Comparison of ENCODE assay signal across 8 cellular contexts in the genomic region with DNA sequence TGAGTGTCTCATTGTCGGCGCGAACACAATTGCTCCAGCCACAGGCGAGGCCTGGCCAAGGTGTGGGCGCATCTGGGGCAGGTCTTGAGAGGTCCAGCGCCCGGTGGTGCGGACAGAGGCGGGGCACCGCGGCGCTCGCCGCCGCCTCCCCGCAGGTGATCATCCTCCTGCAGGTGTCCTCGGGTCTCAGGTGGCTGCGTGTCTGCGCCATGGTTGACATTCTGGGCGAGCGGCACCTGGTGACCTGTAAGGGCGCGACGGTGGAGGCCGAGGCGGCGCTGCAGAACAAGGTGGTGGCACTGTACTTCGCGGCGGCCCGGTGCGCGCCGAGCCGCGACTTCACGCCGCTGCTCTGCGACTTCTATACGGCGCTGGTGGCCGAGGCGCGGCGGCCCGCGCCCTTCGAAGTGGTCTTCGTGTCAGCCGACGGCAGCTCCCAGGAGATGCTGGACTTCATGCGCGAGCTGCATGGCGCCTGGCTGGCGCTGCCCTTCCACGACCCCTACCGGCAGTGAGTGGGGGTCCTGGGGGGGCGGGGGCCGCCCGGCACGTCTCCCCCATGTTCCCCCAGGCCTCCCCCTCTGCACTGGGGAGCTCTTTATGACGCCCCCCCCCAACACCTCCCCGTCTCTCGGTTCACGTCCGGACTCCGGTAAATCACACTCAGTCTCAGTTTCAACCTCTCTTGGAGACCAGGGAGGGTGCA. TPM values are rescaled to one million over a fixed set of nuclear protein-coding genes. Genes with fewer than 3 reads are reported as not detected.
A peak's percentile ranks its signal among the peaks of the same experiment; 100 is the strongest.
DNase-seq lines count a peak whose midpoint lies in the region; ATAC-seq, FAIRE-seq and TF ChIP-seq lines count a peak whose summit lies in the region.

No MANE protein-coding gene starts in this region.

- H3K27me3 ChIP-seq in ascending aorta = no peaks in the 10 kb centered on the region
- peaks cover 5% of the 10 kb centered on the region for H3K27me3 ChIP-seq in keratinocyte (ENCODE audit: control insufficient read depth, extremely low read depth, insufficient read depth, low read length)
- H3K27me3 ChIP-seq in suprapubic skin = peaks cover 10% of the 10 kb centered on the region

- intact Hi-C loops in ascending aorta (cut with DNase I) = loop anchor here (2.0 to 5.0 kb wide), 4 partner anchors 338 to 808 kb away; partner anchors contain the start of genes CDK20, CTSL and SECISBP2

- peaks cover 6 to 8% of the 10 kb centered on the region in 2 donors for H3K4me1 ChIP-seq in ascending aorta
- peaks cover 14% of the 10 kb centered on the region for H3K4me1 ChIP-seq in keratinocyte (ENCODE audit: control insufficient read depth, extremely low read depth, insufficient read depth, low read length)
- H3K4me1 ChIP-seq in suprapubic skin = peaks cover 36% of the 10 kb centered on the region

- H3K4me3 ChIP-seq in ascending aorta (peak overlapping the region; percentile 59 to 94), keratinocyte (ENCODE audit: control insufficient read depth in 2 of 3, extremely low read depth in 1 of 3, insufficient read depth in 2 of 3, low read depth in 1 of 3, low read length in 3 of 3) (peak overlapping the region; percentile 60 to 73 (median 72)), suprapubic skin (peak overlapping the region; percentile 46)

- H3K9me3 ChIP-seq in ascending aorta (no peaks in the 10 kb centered on the region), keratinocyte (ENCODE audit: control insufficient read depth, low read depth, low read length) (no peaks in the 10 kb centered on the region), suprapubic skin (no peaks in the 10 kb centered on the region)

- H3K36me3 ChIP-seq in ascending aorta (no peaks in the 10 kb centered on the region), keratinocyte (ENCODE audit: control insufficient read depth in 2 of 2, extremely low read depth in 1 of 2, insufficient read depth in 2 of 2, low read length in 2 of 2) (no peaks in the 10 kb centered on the region), suprapubic skin (no peaks in the 10 kb centered on the region)

- DNase-seq in activated T-cell treated with anti-CD3 and anti-CD28 coated beads, Interleukin-2, amount 50 U/mL, for 1 hour = peak; percentile 21
- DNase-seq in activated T-cell treated with anti-CD3 and anti-CD28 coated beads for 4 hours (no peak), ascending aorta (ENCODE audit: low spot score in 2 of 2) (no peak), keratinocyte (ENCODE audit: low read depth, low spot score) (no peak), suprapubic skin (ENCODE audit: low spot score in 2 of 2) (no peak), globus pallidus (ENCODE audit: low spot score) (no peak)

- no peak for TF ChIP-seq EP300 in suprapubic skin (IDR thresholded peaks at IDR 0.05)

- H3K9me1 ChIP-seq in keratinocyte (ENCODE audit: control insufficient read depth, extremely low read depth, insufficient read depth, low read length) = no peaks in the 10 kb centered on the region

- TF ChIP-seq CTCF in ascending aorta (IDR thresholded peaks at IDR 0.05) (no peak), keratinocyte (optimal IDR thresholded peaks at IDR 0.05 in 1 of 3, IDR thresholded peaks at IDR 0.05 in 1 of 3, conservative IDR thresholded peaks at IDR 0.05 in 1 of 3; ENCODE audit: extremely low read depth in 1 of 3, insufficient read depth in 2 of 3, low read length in 3 of 3) (peak in 1 of 3 experiments; percentile 8), suprapubic skin (IDR thresholded peaks at IDR 0.05) (no peak)

- H4K20me1 ChIP-seq in keratinocyte (ENCODE audit: control insufficient read depth, extremely low read depth, insufficient read depth, low read length) = peaks cover 3% of the 10 kb centered on the region

- dilution Hi-C loops in keratinocyte (cut with MboI; ENCODE audit: extremely low pct_ligation_motif_present, low sequenced_read_pairs) = no loop called here

- FAIRE-seq in keratinocyte (lab: Jason Lieb, UNC) = no peak

- peak overlapping the region; percentile 44 for H3K9ac ChIP-seq in keratinocyte (ENCODE audit: control insufficient read depth, extremely low read depth, insufficient read depth, low read length)

- H3K27ac ChIP-seq in ascending aorta = peak overlapping the region; percentile 93
- no peak overlapping the region for H3K27ac ChIP-seq in keratinocyte (ENCODE audit: control insufficient read depth, insufficient read depth, low read length)
- H3K27ac ChIP-seq in suprapubic skin = no peak overlapping the region

- peak overlapping the region; percentile 72 for H3K4me2 ChIP-seq in keratinocyte (ENCODE audit: control insufficient read depth, extremely low read depth, insufficient read depth, low read depth, low read length)

- peak overlapping the region; percentile 80 for H2AFZ ChIP-seq in keratinocyte (ENCODE audit: control insufficient read depth, low read length)

- no peak for TF ChIP-seq POLR2A in suprapubic skin (IDR thresholded peaks at IDR 0.05)

- 0% methylated on average over 1 of the region's 67 CpGs for WGBS in suprapubic skin

- H3K79me2 ChIP-seq in keratinocyte (ENCODE audit: control insufficient read depth, insufficient read depth, low read length) = no peaks in the 10 kb centered on the region

- ATAC-seq in HG03196 (IDR thresholded peaks at IDR 0.05; ENCODE audit: unreplicated experiment) (no peak), HG03354 (IDR thresholded peaks at IDR 0.05; ENCODE audit: poor library complexity, severe bottlenecking, unreplicated experiment) (no peak)

RNA-seq across cellular contexts. Expression of gene NXNL2, which starts 0.4 kb away (rescaled TPM):
- not detected for total RNA-seq in ascending aorta
- 0.17 to 0.33 TPM (median 0.26 TPM) in 3 replicates for polyA plus RNA-seq in keratinocyte
- not detected for polyA plus RNA-seq in keratinocyte (2011; ENCODE audit: low read depth)
- polyA plus RNA-seq in keratinocyte (2011; cell fraction: cytosol; rRNA removed) = 0.23 and 0.48 TPM in 2 replicates
- polyA plus RNA-seq in keratinocyte (2011; cell fraction: nucleus; rRNA removed) = 0.60 and 0.80 TPM in 2 replicates
- polyA plus RNA-seq in keratinocyte (2012; ENCODE audit: low replicate concordance) = 0.18 TPM in 1 of 2 replicates, not detected in the other
- polyA minus RNA-seq in keratinocyte = not detected in 3 replicates
- polyA minus RNA-seq in keratinocyte (2011; cell fraction: cytosol; rRNA and poly(A)+ RNA removed) = not detected
- polyA minus RNA-seq in keratinocyte (2011; cell fraction: nucleus; rRNA and poly(A)+ RNA removed) = not detected in 2 replicates
- 1 to 10 TPM in 1 of 4 donors, not detected in 3; 1.7 TPM for total RNA-seq in suprapubic skin

Comparison
In these comparisons a context has a peak if more than half of its experiments do, and no peak if none do; other contexts are left out.
1. H3K27ac ChIP-seq: peak in ascending aorta (2 of 2); none in keratinocyte (single experiment) and suprapubic skin (single experiment).
2. Peak in every context shown above with its lines, with median percentiles within 50 percentile points of each other: H3K4me3 ChIP-seq.